ENCODE assay signal across 16 cellular contexts in the genomic region with DNA sequence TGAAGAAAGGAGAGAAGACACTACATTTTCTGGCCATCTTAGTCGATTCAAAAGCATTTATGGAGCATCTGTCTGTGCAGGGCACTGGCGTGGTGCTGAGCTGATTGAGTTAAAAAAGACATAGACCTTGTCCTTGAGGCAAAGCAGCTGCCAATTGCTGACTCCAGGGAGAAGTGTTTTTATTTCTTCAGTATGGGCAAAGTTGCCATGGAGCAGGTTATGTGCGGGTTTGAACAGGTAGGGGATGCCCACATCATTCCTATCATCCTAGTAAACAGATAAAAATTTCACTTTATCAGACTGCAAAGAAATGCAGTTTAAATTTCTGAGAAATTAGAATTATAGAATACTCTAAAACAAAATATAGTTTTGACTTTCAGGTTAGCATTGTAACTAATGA.
DNase-seq lines count a peak whose midpoint lies in the region; ATAC-seq, FAIRE-seq and TF ChIP-seq lines count a peak whose summit lies in the region.
"Had no signal": no experiment of that assay in that cellular context is flagged by ENCODE, and none has a peak within 500 bp of the region (broad histone marks: within the 10 kb centered on the region; RNA-seq: fewer than 3 reads in every experiment).

No MANE protein-coding gene starts in this region.

- H3K9me3 ChIP-seq in mammary epithelial cell (replicated peaks; ENCODE audit: insufficient read depth, low read length) (no peaks in the 10 kb centered on the region), breast epithelium (no peaks in the 10 kb centered on the region), RWPE2 (ENCODE audit: severe bottlenecking) (no peaks in the 10 kb centered on the region)
- H3K9me3 ChIP-seq: A549, BLaER1, Caco-2 had no signal

- H3K4me2 ChIP-seq in mammary epithelial cell (ENCODE audit: insufficient read depth, low read depth, low read length), result peak overlapping the region; percentile 55
- H3K4me2 ChIP-seq: A549, BLaER1 had no signal

- H3K79me2 ChIP-seq in mammary epithelial cell (ENCODE audit: insufficient read depth, low read length), result no peaks in the 10 kb centered on the region

- 4% methylated on average over 3 of the region's 3 CpGs for whole genome bisulfite sequencing in mammary epithelial cell (ENCODE audit: low coverage, missing lambda C conversion rate)

- ATAC-seq in RWPE2 (ENCODE audit: low read depth) (peak; percentile 63), foreskin keratinocyte (peak; percentile 94)
- ATAC-seq: A549 had no signal

- no peak overlapping the region for H3K4me3 ChIP-seq in mammary epithelial cell (replicated peaks in 1 of 3; ENCODE audit: insufficient read depth in 1 of 3, low read depth in 2 of 3, low read length in 3 of 3)
- H3K4me3 ChIP-seq in breast epithelium, result no peak overlapping the region
- H3K4me3 ChIP-seq in RWPE2 (ENCODE audit: severe bottlenecking), result no peak overlapping the region
- H3K4me3 ChIP-seq: A549, BLaER1 had no signal

- no peaks in the 10 kb centered on the region for H4K20me1 ChIP-seq in mammary epithelial cell (ENCODE audit: insufficient read depth, low read length)
- H4K20me1 ChIP-seq: BLaER1 had no signal

- H3K27ac ChIP-seq in mammary epithelial cell (ENCODE audit: insufficient read depth, low read depth, low read length), result peak overlapping the region; percentile 91
- H3K27ac ChIP-seq in breast epithelium, result no peak overlapping the region
- H3K27ac ChIP-seq in RWPE2 (ENCODE audit: poor library complexity, severe bottlenecking), result peak overlapping the region; percentile 26
- H3K27ac ChIP-seq in foreskin keratinocyte, result peak overlapping the region; percentile 0
- H3K27ac ChIP-seq: A549, BLaER1 had no signal

- intact Hi-C loops in mammary epithelial cell (cut with micrococcal nuclease) (loop anchor here (1.0 kb wide), 1 partner anchor 34 kb away; no protein-coding TSS in a partner anchor), breast epithelium (cut with DNase I; ENCODE audit: low total_unique reads) (no loop called here)

- BruUV-seq in mammary epithelial cell (replicated peaks; lab: Mats Ljungman, UMichigan), result no TSS peak

- TF ChIP-seq POLR2A in breast epithelium (IDR thresholded peaks at IDR 0.05) (no peak), H54 (IDR thresholded peaks at IDR 0.05; ENCODE audit: low read depth, low read length) (no peak)

- CTCF ChIA-PET in mammary epithelial cell (lab: Charles Lee; ENCODE audit: low non-redundant PET), result no interaction called here

- DNase-seq in mammary epithelial cell (peak; percentile 75), breast epithelium (ENCODE audit: low spot score in 2 of 2) (no peak), RWPE2 (ENCODE audit: low spot score) (no peak), foreskin keratinocyte (peak; percentile 76 to 88), NCI-H1105 treated with DMSO at 0.1 percent for 48 hours (lab: John Stamatoyannopoulos, UW) (no peak), putamen (ENCODE audit: low spot score) (no peak), H54 (ENCODE audit: insufficient read length, low spot score) (no peak)
- DNase-seq: Caco-2; CD8-positive, alpha-beta memory T cell; DND-41; GDM1; HFFc6 had no signal

- no peak for FAIRE-seq in H54 (lab: Jason Lieb, UNC)
- FAIRE-seq: A549, GM19239, H1 had no signal

- in situ Hi-C loops in mammary epithelial cell (cut with MboI; ENCODE audit: low sequenced_read_pairs in 2 of 2), result no loop called here

- dilution Hi-C loops in mammary epithelial cell (cut with HindIII; ENCODE audit: low sequenced_read_pairs), result no loop called here

- H3K27me3 ChIP-seq in mammary epithelial cell (ENCODE audit: insufficient read depth, low read length), result no peaks in the 10 kb centered on the region
- no peaks in the 10 kb centered on the region for H3K27me3 ChIP-seq in breast epithelium
- no peaks in the 10 kb centered on the region for H3K27me3 ChIP-seq in RWPE2 (ENCODE audit: insufficient read depth, poor library complexity, severe bottlenecking)
- no peaks in the 10 kb centered on the region for H3K27me3 ChIP-seq in foreskin keratinocyte
- H3K27me3 ChIP-seq: BLaER1 had no signal

- no peak overlapping the region for H2AFZ ChIP-seq in mammary epithelial cell (ENCODE audit: low read depth, low read length)

- H3K36me3 ChIP-seq in mammary epithelial cell (ENCODE audit: insufficient read depth, low read length) (no peaks in the 10 kb centered on the region), breast epithelium (no peaks in the 10 kb centered on the region), RWPE2 (ENCODE audit: low read depth) (no peaks in the 10 kb centered on the region)
- H3K36me3 ChIP-seq: BLaER1 had no signal

- H3K4me1 ChIP-seq in mammary epithelial cell (ENCODE audit: insufficient read depth, low read length) (peaks cover 18% of the 10 kb centered on the region), breast epithelium (no peaks in the 10 kb centered on the region), RWPE2 (ENCODE audit: insufficient read depth, poor library complexity, severe bottlenecking) (peaks cover 16% of the 10 kb centered on the region), foreskin keratinocyte (peaks cover 21% of the 10 kb centered on the region)
- H3K4me1 ChIP-seq: A549, BLaER1, Caco-2 had no signal

- TF ChIP-seq CTCF in mammary epithelial cell (conservative IDR thresholded peaks at IDR 0.05 in 1 of 2, IDR thresholded peaks at IDR 0.05 in 1 of 2; ENCODE audit: extremely low read depth in 1 of 2, insufficient read depth in 1 of 2, low read depth in 1 of 2, low read length in 2 of 2) (no peak), breast epithelium (IDR thresholded peaks at IDR 0.05) (no peak), RWPE2 (IDR thresholded peaks at IDR 0.05; ENCODE audit: poor library complexity, severe bottlenecking) (no peak), foreskin keratinocyte (conservative IDR thresholded peaks at IDR 0.05) (peak; percentile 42)

- H3K9ac ChIP-seq in mammary epithelial cell (ENCODE audit: insufficient read depth, low read length), result peak overlapping the region; percentile 71
- H3K9ac ChIP-seq: BLaER1 had no signal

Comparison
In these comparisons a context has a peak if more than half of its experiments do, and no peak if none do; other contexts are left out.
1. DNase-seq: peak in mammary epithelial cell (single experiment) and foreskin keratinocyte (2 of 2); none in breast epithelium (0 of 2), RWPE2 (single experiment), NCI-H1105 treated with DMSO at 0.1 percent for 48 hours (single experiment), putamen (single experiment) and H54 (single experiment).
2. H3K27ac ChIP-seq: peak in mammary epithelial cell (single experiment), RWPE2 (single experiment) and foreskin keratinocyte (single experiment); none in breast epithelium (0 of 2).